ENCODE assay signal across 18 cellular contexts in the genomic region with DNA sequence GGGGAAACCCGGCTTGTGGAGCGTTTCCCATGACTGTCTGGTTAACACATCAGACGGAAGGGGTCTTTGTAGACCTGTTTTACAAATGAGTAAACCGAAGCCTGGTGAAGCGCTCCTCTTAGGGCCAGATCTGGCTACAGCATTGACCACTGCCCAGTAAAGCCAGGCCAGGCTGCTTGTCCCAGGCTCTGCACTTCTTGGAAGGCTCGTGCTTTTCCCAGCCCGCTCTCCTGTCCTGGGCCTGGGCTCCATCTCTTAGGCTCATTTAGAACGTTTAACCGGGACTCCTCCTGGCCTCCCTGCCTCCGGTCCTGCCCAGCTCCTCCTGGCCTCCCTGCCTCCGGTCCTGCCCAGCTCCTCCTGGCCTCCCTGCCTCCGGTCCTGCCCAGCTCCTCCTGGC.
"Had no signal": no experiment of that assay in that cellular context is flagged by ENCODE, and none has a peak within 500 bp of the region (broad histone marks: within the 10 kb centered on the region; RNA-seq: fewer than 3 reads in every experiment).

No MANE protein-coding gene starts in this region.

- H3K36me3 ChIP-seq: left lung, lower lobe of right lung, pancreas, sigmoid colon, thoracic aorta, upper lobe of left lung had no signal

- H3K9me3 ChIP-seq: left lung, lower lobe of right lung, pancreas, sigmoid colon, thoracic aorta, tibial nerve, upper lobe of left lung had no signal

- H3K27ac ChIP-seq: left lung, lower lobe of right lung, pancreas, sigmoid colon, thoracic aorta, upper lobe of left lung had no signal

- DNase-seq: cerebellar nuclear complex; effector CD4-positive, alpha-beta T cell; nephron progenitor cell; occipital lobe; retina; stimulated activated CD4-positive, alpha-beta T cell treated with anti-CD3 and anti-CD28 coated beads, Interleukin-15, amount 100 ng/mL, for 24 hours; stimulated activated CD4-positive, alpha-beta T cell treated with anti-CD3 and anti-CD28 coated beads, Interleukin-2, amount 100 ng/mL, for 48 hours; stimulated activated naive B cell treated with anti-CD40 and anti-IgM and Interleukin-4, amounts not matched to agents 10 μg/mL and 1 μg/mL and 100 μg/mL, for 72 hours had no signal

- H3K4me3 ChIP-seq: dorsolateral prefrontal cortex, left lung, lower lobe of right lung, pancreas, sigmoid colon, skin epidermis, thoracic aorta, tibial nerve, upper lobe of left lung had no signal

- ATAC-seq: left lung; lower lobe of right lung; naive thymus-derived CD8-positive, alpha-beta T cell; pancreas; stimulated activated naive B cell treated with anti-CD40 and anti-IgM and Interleukin-4, amounts not matched to agents 10 μg/mL and 1 μg/mL and 100 μg/mL, for 72 hours had no signal

- H3K27me3 ChIP-seq: dorsolateral prefrontal cortex, pancreas, sigmoid colon, tibial nerve had no signal
